In genomic region chr7:141013345-141013715, GRCh38 we compare ENCODE assay signal across 10 cellular contexts. TPM values are rescaled to one million over a fixed set of nuclear protein-coding genes. Genes with fewer than 3 reads are reported as not detected.
DNase-seq lines count a peak whose midpoint lies in the region; ATAC-seq, FAIRE-seq and TF ChIP-seq lines count a peak whose summit lies in the region.
"Had no signal": no experiment of that assay in that cellular context is flagged by ENCODE, and none has a peak within 500 bp of the region (broad histone marks: within the 10 kb centered on the region; RNA-seq: fewer than 3 reads in every experiment).

No MANE protein-coding gene starts in this region.

- no peak overlapping the region for H3K23ac ChIP-seq in H1 (ENCODE audit: insufficient read length)

- TF ChIP-seq CTCF in OCI-LY1 (IDR thresholded peaks at IDR 0.05; ENCODE audit: low read length) (no peak), H1 (IDR thresholded peaks at IDR 0.05; ENCODE audit: control extremely low read depth in 1 of 3, insufficient read depth in 1 of 3, low read depth in 1 of 3, low read length in 3 of 3) (no peak), progenitor cell of endocrine pancreas (IDR thresholded peaks at IDR 0.05; ENCODE audit: unreplicated experiment) (no peak)

- H3K36me3 ChIP-seq in OCI-LY1 (ENCODE audit: insufficient read depth, low read length), result peaks cover 21% of the 10 kb centered on the region
- peaks cover 0 to 15% (median 6%) of the 10 kb centered on the region in 4 experiments; a peak in 3 of 8 replicates for H3K36me3 ChIP-seq in H1 (ENCODE audit: control insufficient read depth in 2 of 4, insufficient read depth in 4 of 4, low read length in 3 of 4)

- intact Hi-C loops in activated CD4-positive, alpha-beta T cell treated with anti-CD3 and anti-CD28 coated beads for 36 hours (cut with DNase I, micrococcal nuclease), result loop anchor here (5.0 to 10.0 kb wide), 6 partner anchors 111 to 839 kb away; partner anchors contain the start of genes KDM7A (in 1 of the 2) and SLC37A3 (in 1 of the 2)

- H3K27ac Mint-ChIP-seq in activated CD4-positive, alpha-beta T cell treated with anti-CD3 and anti-CD28 coated beads for 36 hours, result peak overlapping the region; percentile 99
- H3K27ac Mint-ChIP-seq in progenitor cell of endocrine pancreas, result no peak overlapping the region

- H4K20me1 ChIP-seq in OCI-LY1 (ENCODE audit: insufficient read depth, low read length), result no peaks in the 10 kb centered on the region
- peaks cover 0 to 1% of the 10 kb centered on the region in 2 experiments for H4K20me1 ChIP-seq in H1 (replicated peaks in 1 of 2; ENCODE audit: control insufficient read depth in 1 of 2, insufficient read depth in 2 of 2, low read length in 2 of 2)

- TF ChIP-seq RAD21 in H1 (IDR thresholded peaks at IDR 0.05 in 1 of 2, conservative IDR thresholded peaks at IDR 0.05 in 1 of 2; ENCODE audit: low read depth in 2 of 2, low read length in 2 of 2), result no peak

- H3K56ac ChIP-seq in H1 (replicated peaks; ENCODE audit: insufficient read length, low read depth, low read length), result no peak overlapping the region

- H3K27ac ChIP-seq in OCI-LY1 (ENCODE audit: low read depth, low read length, poor library complexity, severe bottlenecking) (peak overlapping the region; percentile 71), H1 (ENCODE audit: low read depth, low read length) (no peak overlapping the region)

- H2BK5ac ChIP-seq in H1 (ENCODE audit: low read depth, low read length), result no peak overlapping the region

- H3K79me1 ChIP-seq in H1 (ENCODE audit: low read depth, low read length), result no peaks in the 10 kb centered on the region; the same call in 1 of the 2 replicates

- no peak overlapping the region for H3K18ac ChIP-seq in H1 (ENCODE audit: extremely low read depth, low read length)

- H3K23me2 ChIP-seq in H1 (ENCODE audit: low read depth, low read length), result no peaks in the 10 kb centered on the region

- H4K91ac ChIP-seq in H1 (replicated peaks; ENCODE audit: insufficient read length, low read length), result no peak overlapping the region

- H3K9ac ChIP-seq in OCI-LY1 (ENCODE audit: low read length) (peak overlapping the region; percentile 78), H1 (replicated peaks in 1 of 4; ENCODE audit: extremely low read depth in 1 of 4, low read depth in 3 of 4, low read length in 3 of 4) (no peak overlapping the region)

- H3K14ac ChIP-seq in H1 (ENCODE audit: insufficient read length), result no peak overlapping the region

- peaks cover 8% of the 10 kb centered on the region; the same call in 1 of the 2 replicates for H3K79me2 ChIP-seq in OCI-LY1 (ENCODE audit: insufficient read depth, low read length)
- H3K79me2 ChIP-seq in H1 (ENCODE audit: control insufficient read depth in 1 of 2, insufficient read depth in 2 of 2, low read length in 2 of 2), result peaks cover 0 to 21% of the 10 kb centered on the region in 2 experiments; a peak in 3 of 4 replicates

- WGBS in H1 (ENCODE audit: extremely low coverage in 1 of 2, insufficient coverage in 1 of 2, insufficient read length in 1 of 2, insufficient replicate concordance in 2 of 2, low coverage in 1 of 2, low lambda C conversion rate in 2 of 2, missing lambda C conversion rate in 1 of 2), 2 experiments, result 87% methylated on average over 4 of the region's 4 CpGs; no CpG with 5 or more reads in 1 of the 2 experiments

- H3K9me2 ChIP-seq in OCI-LY1 (ENCODE audit: low read depth, low read length), result no peaks in the 10 kb centered on the region

- H3K9me3 ChIP-seq in OCI-LY1 (ENCODE audit: low read length) (peaks cover 4% of the 10 kb centered on the region; the same call in 1 of the 2 replicates), H1 (ENCODE audit: insufficient read depth in 2 of 2, low read depth in 1 of 2, low read length in 1 of 2) (no peaks in the 10 kb centered on the region)

- H3K4me1 ChIP-seq in OCI-LY1 (ENCODE audit: insufficient read depth, low read length, severe bottlenecking) (peaks cover 27% of the 10 kb centered on the region), H1 (replicated peaks in 1 of 4; ENCODE audit: control insufficient read depth in 3 of 4, insufficient read depth in 4 of 4, low read length in 3 of 4) (no peaks in the 10 kb centered on the region; a peak in 1 of 7 replicates)

- H2AFZ ChIP-seq in OCI-LY1 (ENCODE audit: low read length), result no peak overlapping the region
- no peak overlapping the region for H2AFZ ChIP-seq in H1 (ENCODE audit: low read length)

- H3K4me2 ChIP-seq in OCI-LY1 (ENCODE audit: low read length), result peak overlapping the region; percentile 91
- H3K4me2 ChIP-seq in H1 (ENCODE audit: insufficient read depth in 1 of 2, low read depth in 2 of 2, low read length in 2 of 2), result peak overlapping the region; percentile 78 to 81; a peak in 2 of 4 replicates

- no peak for DNase-seq in activated CD4-positive, alpha-beta T cell treated with anti-CD3 and anti-CD28 coated beads for 36 hours
- no peak for DNase-seq in activated CD4-positive, alpha-beta T cell treated with anti-CD3 and anti-CD28 coated beads, Interleukin-2, amount 50 U/mL, for 4 hours
- DNase-seq in H1 (ENCODE audit: low read depth in 1 of 2, low spot score in 2 of 2) (no peak), progenitor cell of endocrine pancreas (ENCODE audit: low spot score, unreplicated experiment) (no peak), SIG-M5 (lab: John Stamatoyannopoulos, UW) (no peak), NCI-H774 (lab: John Stamatoyannopoulos, UW) (no peak), DMS79 (lab: John Stamatoyannopoulos, UW) (no peak)
- DNase-seq: heart right ventricle, NCI-H1417 treated with DMSO at 0.1 percent for 48 hours had no signal

- peaks cover 4% of the 10 kb centered on the region; the same call in 1 of the 2 replicates for H3K27me3 ChIP-seq in OCI-LY1 (ENCODE audit: insufficient read depth, low read length)
- H3K27me3 ChIP-seq in H1 (replicated peaks in 1 of 4; ENCODE audit: control insufficient read depth in 3 of 4, extremely low read depth in 1 of 4, insufficient read depth in 3 of 4, low read length in 3 of 4), result no peaks in the 10 kb centered on the region

- H3K4me3 ChIP-seq in OCI-LY1 (ENCODE audit: low read depth, low read length, poor library complexity, severe bottlenecking) (peak overlapping the region; percentile 82), H1 (ENCODE audit: extremely low read depth in 1 of 4, insufficient read depth in 2 of 4, low read depth in 3 of 4, low read length in 4 of 4) (peak overlapping the region in 1 of 4 experiments; percentile 72; a peak in 2 of 8 replicates)

- H3K4me1 Mint-ChIP-seq in activated CD4-positive, alpha-beta T cell treated with anti-CD3 and anti-CD28 coated beads for 36 hours, result peaks cover 32% of the 10 kb centered on the region
- H3K4me1 Mint-ChIP-seq in progenitor cell of endocrine pancreas (ENCODE audit: low read depth), result peaks cover 8% of the 10 kb centered on the region

- POLR2A ChIA-PET in activated CD4-positive, alpha-beta T cell treated with anti-CD3 and anti-CD28 coated beads for 36 hours (lab: Charles Lee), result no interaction called here
- POLR2A ChIA-PET in H1 (lab: Charles Lee; ENCODE audit: partially characterized antibody), result interaction anchor here (0.6 to 3.0 kb wide), 6 partner anchors 19 to 1296 kb away, joined by 3 to 19 read pairs (median 4); partner anchors contain the start of gene TMEM178B

- FAIRE-seq in H1 (lab: Jason Lieb, UNC), result no peak

- peak overlapping the region; percentile 96 for H3K4me3 Mint-ChIP-seq in activated CD4-positive, alpha-beta T cell treated with anti-CD3 and anti-CD28 coated beads for 36 hours
- H3K4me3 Mint-ChIP-seq in progenitor cell of endocrine pancreas (ENCODE audit: low read depth), result peak overlapping the region; percentile 98

- no peak for TF ChIP-seq POLR2A in H1 (IDR thresholded peaks at IDR 0.05; ENCODE audit: control extremely low read depth in 1 of 2, low read depth in 2 of 2, low read length in 2 of 2)

- no peak overlapping the region for H2BK20ac ChIP-seq in H1 (ENCODE audit: low read length)

- no peak overlapping the region for H3K4ac ChIP-seq in H1 (replicated peaks; ENCODE audit: insufficient read length, low read depth, low read length)

- no peak overlapping the region for H2AK5ac ChIP-seq in H1 (ENCODE audit: low read depth, low read length)

- H2BK12ac ChIP-seq in H1 (ENCODE audit: low read depth, low read length), result no peak overlapping the region

- no peak overlapping the region for H4K5ac ChIP-seq in H1 (ENCODE audit: insufficient read length, low read depth, low read length)

- peaks cover 4% of the 10 kb centered on the region for H3K27me3 Mint-ChIP-seq in activated CD4-positive, alpha-beta T cell treated with anti-CD3 and anti-CD28 coated beads for 36 hours
- peaks cover 16% of the 10 kb centered on the region for H3K27me3 Mint-ChIP-seq in progenitor cell of endocrine pancreas

- H3K36me3 Mint-ChIP-seq in activated CD4-positive, alpha-beta T cell treated with anti-CD3 and anti-CD28 coated beads for 36 hours (ENCODE audit: low read depth), result peaks cover 11% of the 10 kb centered on the region
- peaks cover 5% of the 10 kb centered on the region for H3K36me3 Mint-ChIP-seq in progenitor cell of endocrine pancreas (ENCODE audit: insufficient read depth)

- no peak overlapping the region for H2BK15ac ChIP-seq in H1 (ENCODE audit: low read length)

- TF ChIP-seq EP300 in H1 (IDR thresholded peaks at IDR 0.05; ENCODE audit: borderline replicate concordance in 1 of 2, low read depth in 2 of 2, low read length in 2 of 2), result no peak

- H3K9me3 Mint-ChIP-seq in activated CD4-positive, alpha-beta T cell treated with anti-CD3 and anti-CD28 coated beads for 36 hours (ENCODE audit: low read depth), result peaks cover 5% of the 10 kb centered on the region
- H3K9me3 Mint-ChIP-seq in progenitor cell of endocrine pancreas (ENCODE audit: low read depth), result no peaks in the 10 kb centered on the region

- CTCF ChIA-PET in activated CD4-positive, alpha-beta T cell treated with anti-CD3 and anti-CD28 coated beads for 36 hours (lab: Charles Lee), result interaction anchor here (0.5 to 6.9 kb wide), 10 partner anchors 11 to 1442 kb away, joined by 3 to 66 read pairs (median 3); partner anchors contain the start of gene SSBP1
- CTCF ChIA-PET in H1 (lab: Charles Lee; ENCODE audit: partially characterized antibody), result interaction anchor here (0.7 to 5.1 kb wide), 12 partner anchors 9 to 357 kb away, joined by 3 to 39 read pairs (median 3); no protein-coding TSS in a partner anchor

- H4K8ac ChIP-seq in H1 (ENCODE audit: extremely low read depth, insufficient read depth, low read length), result no peak overlapping the region

- no peaks in the 10 kb centered on the region for H3F3A ChIP-seq in OCI-LY1 (ENCODE audit: insufficient read depth, low read length)

- no peak for ATAC-seq in activated CD4-positive, alpha-beta T cell treated with anti-CD3 and anti-CD28 coated beads for 36 hours
- ATAC-seq: heart right ventricle had no signal

- H2BK120ac ChIP-seq in H1 (replicated peaks; ENCODE audit: low read depth, low read length), result no peak overlapping the region

RNA-seq across cellular contexts. Expression of gene MRPS33, which starts 1.4 kb away (rescaled TPM):
- total RNA-seq in activated CD4-positive, alpha-beta T cell treated with anti-CD3 and anti-CD28 coated beads for 36 hours, result 100 to 1,000 TPM; 101 to 104 TPM
- total RNA-seq in H1 (2021; fragmentation: NEBNext Ultra II Directional; extraction: Animal tissue kit (Norgen Biotek cat#: 25700)), result 62.6 and 66.4 TPM in 2 replicates
- 11.8 and 22.9 TPM in 2 replicates for polyA plus RNA-seq in H1 (2011; rRNA removed)
- polyA plus RNA-seq in H1 (2011; cell fraction: cytosol; rRNA removed), result 37.4 TPM
- 22.2 TPM for polyA plus RNA-seq in H1 (2011; cell fraction: nucleus; rRNA removed)
- 73.9 to 130 TPM (median 91.0 TPM) in 4 replicates for polyA plus RNA-seq in H1 (2012, experiment 1 of 2)
- polyA plus RNA-seq in H1 (2012, experiment 2 of 2), result 27.8 TPM
- 99.0 TPM for polyA plus RNA-seq in H1 (2013, experiment 1 of 2)
- polyA plus RNA-seq in H1 (2013, experiment 2 of 2), result 102 TPM
- 20.6 and 28.8 TPM in 2 replicates for polyA minus RNA-seq in H1 (2011; rRNA and poly(A)+ RNA removed)
- 11.7 TPM for polyA minus RNA-seq in H1 (2011; cell fraction: cytosol; rRNA and poly(A)+ RNA removed)
- polyA minus RNA-seq in H1 (2011; cell fraction: nucleus; rRNA and poly(A)+ RNA removed), result 13.3 TPM
- total RNA-seq in progenitor cell of endocrine pancreas, result 48.5 and 49.6 TPM in 2 replicates
